19 cellular contexts compared by ENCODE assay signal in the genomic region with DNA sequence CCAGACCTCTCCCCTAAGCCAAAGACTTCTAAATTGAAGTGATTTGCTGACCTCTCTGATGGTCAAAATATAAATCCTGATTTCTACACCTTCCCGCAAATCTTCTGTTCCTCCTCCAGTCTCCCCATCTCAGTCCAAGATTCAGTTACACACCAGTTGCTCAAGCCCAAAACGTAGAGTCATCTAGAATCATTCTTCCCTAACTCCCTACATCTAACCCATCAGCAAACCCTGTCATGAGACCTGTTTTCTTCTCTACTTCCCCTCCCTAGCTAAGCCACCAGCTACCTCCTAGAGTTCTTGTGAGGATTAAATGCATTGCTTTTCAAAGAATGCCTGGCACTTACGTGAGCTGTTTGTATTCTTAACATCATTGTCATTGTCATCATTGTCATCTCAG. TPM values are rescaled to one million over a fixed set of nuclear protein-coding genes. Genes with fewer than 3 reads are reported as not detected.
"Had no signal": no experiment of that assay in that cellular context is flagged by ENCODE, and none has a peak within 500 bp of the region (broad histone marks: within the 10 kb centered on the region; RNA-seq: fewer than 3 reads in every experiment).

No MANE protein-coding gene starts in this region.

- H3K27ac Mint-ChIP-seq: activated CD4-positive, alpha-beta memory T cell treated with anti-CD3 and anti-CD28 coated beads for 36 hours; activated CD4-positive, alpha-beta T cell treated with anti-CD3 and anti-CD28 coated beads for 36 hours; activated CD8-positive, alpha-beta memory T cell treated with anti-CD3 and anti-CD28 coated beads, Interleukin-2, amount 10 ng/mL, durations not matched to agents 7 days and 5 days; activated naive CD8-positive, alpha-beta T cell; effector memory CD8-positive, alpha-beta T cell; mesothelial cell of epicardium; nephron progenitor cell; stimulated activated memory B cell treated with anti-CD40 and anti-IgM and Interleukin-4, amounts not matched to agents 10 μg/mL and 1 μg/mL and 100 μg/mL, for 72 hours; T-helper 2 cell treated with Interferon-gamma antibody and Interleukin-4, amounts not matched to agents 5 μg/mL and 100 μg/mL, for 36 hours; WTC11 had no signal

- H3K4me3 Mint-ChIP-seq: activated CD4-positive, alpha-beta memory T cell treated with anti-CD3 and anti-CD28 coated beads for 36 hours; activated CD4-positive, alpha-beta T cell treated with anti-CD3 and anti-CD28 coated beads for 36 hours; activated CD8-positive, alpha-beta memory T cell treated with anti-CD3 and anti-CD28 coated beads, Interleukin-2, amount 10 ng/mL, durations not matched to agents 7 days and 5 days; activated naive CD8-positive, alpha-beta T cell; effector memory CD8-positive, alpha-beta T cell; mesothelial cell of epicardium; nephron progenitor cell; stimulated activated memory B cell treated with anti-CD40 and anti-IgM and Interleukin-4, amounts not matched to agents 10 μg/mL and 1 μg/mL and 100 μg/mL, for 72 hours; T-helper 2 cell treated with Interferon-gamma antibody and Interleukin-4, amounts not matched to agents 5 μg/mL and 100 μg/mL, for 36 hours; WTC11 had no signal

- H3K9me3 ChIP-seq: spleen, tibial artery had no signal

- ATAC-seq: activated CD4-positive, alpha-beta T cell treated with anti-CD3 and anti-CD28 coated beads for 36 hours; activated CD8-positive, alpha-beta memory T cell treated with anti-CD3 and anti-CD28 coated beads, Interleukin-2, amount 10 ng/mL, durations not matched to agents 7 days and 5 days; effector memory CD8-positive, alpha-beta T cell; left colon; stimulated activated memory B cell treated with anti-CD40 and anti-IgM and Interleukin-4, amounts not matched to agents 10 μg/mL and 1 μg/mL and 100 μg/mL, for 72 hours; WTC11 had no signal

- H3K27me3 ChIP-seq: cardiac muscle cell, hepatocyte, tibial artery had no signal

- H3K9me3 Mint-ChIP-seq: activated CD4-positive, alpha-beta memory T cell treated with anti-CD3 and anti-CD28 coated beads for 36 hours; effector memory CD8-positive, alpha-beta T cell; mesothelial cell of epicardium; nephron progenitor cell; stimulated activated memory B cell treated with anti-CD40 and anti-IgM and Interleukin-4, amounts not matched to agents 10 μg/mL and 1 μg/mL and 100 μg/mL, for 72 hours; T-helper 2 cell treated with Interferon-gamma antibody and Interleukin-4, amounts not matched to agents 5 μg/mL and 100 μg/mL, for 36 hours; WTC11 had no signal

- H3K4me3 ChIP-seq: cardiac muscle cell, hepatocyte, spleen, tibial artery had no signal

- H3K36me3 ChIP-seq: cardiac muscle cell had no signal

- H3K27ac ChIP-seq: cardiac muscle cell, hepatocyte, tibial artery had no signal

- H3K4me1 Mint-ChIP-seq: activated CD4-positive, alpha-beta T cell treated with anti-CD3 and anti-CD28 coated beads for 36 hours; activated CD8-positive, alpha-beta memory T cell treated with anti-CD3 and anti-CD28 coated beads, Interleukin-2, amount 10 ng/mL, durations not matched to agents 7 days and 5 days; stimulated activated memory B cell treated with anti-CD40 and anti-IgM and Interleukin-4, amounts not matched to agents 10 μg/mL and 1 μg/mL and 100 μg/mL, for 72 hours had no signal

- H3K36me3 Mint-ChIP-seq: activated CD4-positive, alpha-beta memory T cell treated with anti-CD3 and anti-CD28 coated beads for 36 hours; activated CD8-positive, alpha-beta memory T cell treated with anti-CD3 and anti-CD28 coated beads, Interleukin-2, amount 10 ng/mL, durations not matched to agents 7 days and 5 days; activated naive CD8-positive, alpha-beta T cell; stimulated activated memory B cell treated with anti-CD40 and anti-IgM and Interleukin-4, amounts not matched to agents 10 μg/mL and 1 μg/mL and 100 μg/mL, for 72 hours; WTC11 had no signal

- DNase-seq: activated CD4-positive, alpha-beta memory T cell treated with anti-CD3 and anti-CD28 coated beads for 36 hours; activated CD4-positive, alpha-beta T cell treated with anti-CD3 and anti-CD28 coated beads for 36 hours; activated CD8-positive, alpha-beta memory T cell treated with anti-CD3 and anti-CD28 coated beads, Interleukin-2, amount 10 ng/mL, durations not matched to agents 7 days and 5 days; dermis blood vessel endothelial cell; effector memory CD8-positive, alpha-beta T cell; foreskin fibroblast; left colon; nephron progenitor cell; nucleus accumbens; stimulated activated CD4-positive, alpha-beta T cell treated with anti-CD3 and anti-CD28 coated beads, Interleukin-4, amount 100 ng/mL, for 4 hours; tibial artery had no signal

RNA-seq across cellular contexts. Expression of gene PMP22, which starts 14.7 kb away (rescaled TPM):
- total RNA-seq: activated CD4-positive, alpha-beta memory T cell treated with anti-CD3 and anti-CD28 coated beads for 36 hours; activated CD8-positive, alpha-beta memory T cell treated with anti-CD3 and anti-CD28 coated beads, Interleukin-2, amount 10 ng/mL, durations not matched to agents 7 days and 5 days had no signal
